ENCODE assay signal across 25 cellular contexts in genomic region chr15:99390667-99391066, GRCh38.
A peak's percentile ranks its signal among the peaks of the same experiment; 100 is the strongest.
DNase-seq lines count a peak whose midpoint lies in the region; ATAC-seq and TF ChIP-seq lines count a peak whose summit lies in the region.
"Had no signal": no experiment of that assay in that cellular context is flagged by ENCODE, and none has a peak within 500 bp of the region (broad histone marks: within the 10 kb centered on the region; RNA-seq: fewer than 3 reads in every experiment).

No MANE protein-coding gene starts in this region.

- TF ChIP-seq POLR2A in HCT116 (IDR thresholded peaks at IDR 0.05; ENCODE audit: borderline replicate concordance, extremely low read depth, insufficient read depth, insufficient read length) = no peak

- CTCF ChIA-PET in HCT116 (lab: Charles Lee) = no interaction called here

- H3K9me2 ChIP-seq in HCT116 (ENCODE audit: insufficient read depth) = no peaks in the 10 kb centered on the region

- intact Hi-C loops in HCT116 (cut with micrococcal nuclease) = no loop called here

- H3K36me3 ChIP-seq in HCT116 (ENCODE audit: control insufficient read depth in 1 of 2, insufficient read depth in 2 of 2, low read length in 2 of 2) (no peaks in the 10 kb centered on the region), brain microvascular endothelial cell (replicated peaks) (no peaks in the 10 kb centered on the region)
- H3K36me3 ChIP-seq: breast epithelium, upper lobe of left lung had no signal

- no peaks in the 10 kb centered on the region for H3K9me3 ChIP-seq in HCT116 (ENCODE audit: control insufficient read depth in 1 of 2, insufficient read depth in 1 of 2, low read depth in 1 of 2, low read length in 2 of 2)

- DNase-seq in NCI-H524 (lab: John Stamatoyannopoulos, UW) = peak; percentile 49 to 53
- DNase-seq in NCI-H524 treated with DMSO at 0.1 percent for 48 hours (lab: John Stamatoyannopoulos, UW) = no peak
- no peak for DNase-seq in HCT116 (ENCODE audit: low read depth, low spot score)
- no peak for DNase-seq in brain microvascular endothelial cell
- DNase-seq in iPS-NIHi7 (ENCODE audit: extremely low spot score) = peak; percentile 61
- DNase-seq in NCI-H82 treated with DMSO at 0.1 percent for 48 hours (lab: John Stamatoyannopoulos, UW; ENCODE audit: unreplicated experiment) = no peak
- DNase-seq: activated CD4-positive, alpha-beta T cell treated with anti-CD3 and anti-CD28 coated beads for 4 hours; activated naive CD4-positive, alpha-beta T cell treated with anti-CD3 and anti-CD28 coated beads for 36 hours; activated T-cell treated with anti-CD3 and anti-CD28 coated beads, Interleukin-2, amount 50 U/mL, for 72 hours; DMS53; GOT3; NCI-H1048; NCI-H2029; NCI-H446; RPMI8226; stimulated activated CD4-positive, alpha-beta T cell treated with anti-CD3 and anti-CD28 coated beads, Interleukin-2, amount 100 ng/mL, for 24 hours; T-helper 2 cell; upper lobe of left lung had no signal

- TF ChIP-seq CTCF in HCT116 (IDR thresholded peaks at IDR 0.05 in 2 of 3, conservative IDR thresholded peaks at IDR 0.05 in 1 of 3; ENCODE audit: borderline replicate concordance in 1 of 3, insufficient read depth in 1 of 3, low read depth in 2 of 3, low read length in 2 of 3) = peak in 2 of 3 experiments; percentile 8 to 15; a peak in 2 of 6 replicates
- peak; percentile 33 for TF ChIP-seq CTCF in brain microvascular endothelial cell (IDR thresholded peaks at IDR 0.05; ENCODE audit: low read depth, low read length, missing control alignments)

- H3K79me2 ChIP-seq in HCT116 (ENCODE audit: insufficient read depth, low read length) = no peaks in the 10 kb centered on the region

- H3K4me3 ChIP-seq in HCT116 (replicated peaks in 1 of 2; ENCODE audit: low read depth in 1 of 2, low read length in 2 of 2) (no peak overlapping the region), brain microvascular endothelial cell (ENCODE audit: low read depth, low read length) (no peak overlapping the region)
- H3K4me3 ChIP-seq: breast epithelium, coronary artery, SK-N-MC, smooth muscle cell, upper lobe of left lung had no signal

- H4K20me1 ChIP-seq in HCT116 (ENCODE audit: insufficient read depth) = no peaks in the 10 kb centered on the region

- H3K9ac ChIP-seq in HCT116 (ENCODE audit: low read length) = no peak overlapping the region

- RAD21 ChIA-PET in HCT116 (lab: Charles Lee; ENCODE audit: low non-redundant PET in 1 of 2, low total read pairs in 2 of 2, uncharacterized antibody in 2 of 2, unreplicated experiment in 2 of 2) = no interaction called here

- BruUV-seq in HCT116 (replicated peaks; lab: Mats Ljungman, UMichigan) = no TSS peak

- in situ Hi-C loops in brain microvascular endothelial cell (cut with HindIII; ENCODE audit: low pct_ligation_motif_present, low sequenced_read_pairs) = no loop called here

- peaks cover 0 to 5% of the 10 kb centered on the region in 2 experiments; a peak in 3 of 4 replicates for H3K4me1 ChIP-seq in HCT116 (ENCODE audit: control insufficient read depth in 1 of 2, insufficient read depth in 2 of 2, low read length in 2 of 2)
- H3K4me1 ChIP-seq: breast epithelium had no signal

- no peak overlapping the region for H2AFZ ChIP-seq in HCT116 (ENCODE audit: low read depth, low read length, poor library complexity, severe bottlenecking)

- no peak overlapping the region for H3K4me2 ChIP-seq in HCT116 (ENCODE audit: low read length)
- H3K4me2 ChIP-seq: smooth muscle cell had no signal

- POLR2A ChIA-PET in HCT116 (lab: Charles Lee) = no interaction called here

- H3K27me3 ChIP-seq in HCT116 (ENCODE audit: insufficient read depth, low read length) (no peaks in the 10 kb centered on the region), brain microvascular endothelial cell (replicated peaks) (no peaks in the 10 kb centered on the region)
- H3K27me3 ChIP-seq: breast epithelium, upper lobe of left lung had no signal

- no peak overlapping the region for H3K27ac ChIP-seq in HCT116 (ENCODE audit: low read depth, low read length)
- no peak overlapping the region for H3K27ac ChIP-seq in brain microvascular endothelial cell
- H3K27ac ChIP-seq: breast epithelium, coronary artery, HL-60, SK-N-MC, upper lobe of left lung had no signal

- ATAC-seq in HCT116 (no peak), GM19023 (IDR thresholded peaks at IDR 0.05; ENCODE audit: unreplicated experiment) (no peak), GM19035 (IDR thresholded peaks at IDR 0.05; ENCODE audit: unreplicated experiment) (no peak)
- ATAC-seq: activated T-cell treated with anti-CD3 and anti-CD28 coated beads, Interleukin-2, amount 50 U/mL, for 72 hours had no signal

- no peak for TF ChIP-seq RAD21 in HCT116 (IDR thresholded peaks at IDR 0.05; ENCODE audit: low read depth)

TF ChIP-seq in HCT116, 20 proteins besides CTCF, POLR2A, EP300 and RAD21:
- TF ChIP-seq CEBPB (IDR thresholded peaks at IDR 0.05; ENCODE audit: low read depth) = no peak
- TF ChIP-seq EZH2 (IDR thresholded peaks at IDR 0.05) = no peak
- TF ChIP-seq, protein P1, sequence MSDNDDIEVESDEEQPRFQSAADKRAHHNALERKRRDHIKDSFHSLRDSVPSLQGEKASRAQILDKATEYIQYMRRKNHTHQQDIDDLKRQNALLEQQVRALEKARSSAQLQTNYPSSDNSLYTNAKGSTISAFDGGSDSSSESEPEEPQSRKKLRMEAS (IDR thresholded peaks at IDR 0.05) = no peak
- no peak for TF ChIP-seq CBX3 (IDR thresholded peaks at IDR 0.05; ENCODE audit: low read depth)
- TF ChIP-seq ZFX (IDR thresholded peaks at IDR 0.05) = no peak
- TF ChIP-seq REST (IDR thresholded peaks at IDR 0.05; ENCODE audit: low read depth) = no peak

Comparison
In these comparisons a context has a peak if more than half of its experiments do, and no peak if none do; other contexts are left out.
1. DNase-seq: peak in NCI-H524 (2 of 2) and iPS-NIHi7 (single experiment); none in NCI-H524 treated with DMSO at 0.1 percent for 48 hours (single experiment), HCT116 (single experiment), brain microvascular endothelial cell (single experiment) and NCI-H82 treated with DMSO at 0.1 percent for 48 hours (single experiment).